ENCODE assay signal across 8 cellular contexts in the genomic region with DNA sequence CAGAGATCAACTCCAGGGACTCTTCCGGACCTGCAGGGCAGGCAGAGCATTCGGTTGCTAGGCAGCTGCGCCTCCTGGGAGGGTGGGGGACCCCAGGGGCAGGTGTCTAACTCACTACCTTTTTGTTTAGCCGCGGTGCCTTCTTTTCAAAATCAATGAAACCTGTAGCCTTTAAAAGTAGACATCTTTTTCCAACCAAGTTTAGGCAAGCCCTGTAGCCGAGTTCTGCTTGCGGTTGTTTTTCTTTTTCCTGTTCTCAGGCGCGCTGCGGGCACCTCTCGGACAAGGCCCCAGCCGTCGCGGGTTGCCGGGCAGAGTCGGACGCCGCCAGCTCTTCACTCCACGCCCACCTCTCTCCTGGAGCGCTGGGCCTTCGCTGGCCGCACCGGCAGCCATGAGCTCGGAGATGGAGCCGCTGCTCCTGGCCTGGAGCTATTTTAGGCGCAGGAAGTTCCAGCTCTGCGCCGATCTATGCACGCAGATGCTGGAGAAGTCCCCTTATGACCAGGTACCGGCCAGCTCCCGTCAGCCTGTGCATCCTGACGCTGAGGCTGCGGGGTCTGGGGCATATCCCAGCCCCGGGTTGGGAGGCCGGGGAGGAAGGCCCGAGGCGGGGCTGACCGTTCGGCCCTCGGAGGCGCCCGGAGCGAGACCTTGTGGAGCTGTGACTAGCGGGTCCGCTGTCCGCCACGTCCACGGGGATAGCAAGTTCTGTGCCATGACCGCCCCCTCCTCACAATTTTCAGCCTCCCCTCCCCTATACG. TPM values are rescaled to one million over a fixed set of nuclear protein-coding genes. Genes with fewer than 3 reads are reported as not detected.
DNase-seq lines count a peak whose midpoint lies in the region; ATAC-seq and TF ChIP-seq lines count a peak whose summit lies in the region.

A gene (plus strand): TSS at position 338 of the 764 bp plus-strand sequence. CDS start 57 bp downstream, at position 395.

- peak within 1 kb of the TSS; percentile 74 to 98 for H3K4me3 Mint-ChIP-seq in CD14-positive monocyte

- peaks cover 4 to 13% of the 10 kb centered on the region in 2 donors for H3K4me1 ChIP-seq in left lung

- peak; percentile 84 for DNase-seq in CD14-positive monocyte (ENCODE audit: low spot score)
- peak; percentile 96 for DNase-seq in NCI-H748 treated with DMSO at 0.1 percent for 48 hours (lab: John Stamatoyannopoulos, UW)
- DNase-seq in activated CD4-positive, alpha-beta T cell treated with anti-CD3 and anti-CD28 coated beads, Interleukin-2, amount 50 U/mL, for 4 hours = peak; percentile 77 to 79
- DNase-seq in dermis blood vessel endothelial cell = peak; percentile 94
- peak; percentile 92 to 95 for DNase-seq in left lung
- peak; percentile 78 for DNase-seq in stimulated activated CD4-positive, alpha-beta T cell treated with anti-CD3 and anti-CD28 coated beads, Interleukin-2, amount 100 ng/mL, for 4 hours (ENCODE audit: low read depth)

- H3K36me3 ChIP-seq in left lung = no peaks in the 10 kb centered on the region

- H3K9me3 Mint-ChIP-seq in CD14-positive monocyte = no peaks in the 10 kb centered on the region

- H3K36me3 Mint-ChIP-seq in CD14-positive monocyte = no peaks in the 10 kb centered on the region

- intact Hi-C loops in CD14-positive monocyte (cut with micrococcal nuclease) (no loop called here), left lung (cut with DNase I) (no loop called here)

- H3K27ac ChIP-seq in left lung = peak within 1 kb of the TSS; percentile 80 to 85

- H3K4me3 ChIP-seq in left lung = peak within 1 kb of the TSS; percentile 60 to 78

- TF ChIP-seq CTCF in CD14-positive monocyte (IDR thresholded peaks at IDR 0.05) (no peak), left lung (IDR thresholded peaks at IDR 0.05) (peak in 1 of 2 donors; percentile 8)

- peak within 1 kb of the TSS; percentile 96 to 99 (median 99) for H3K27ac Mint-ChIP-seq in CD14-positive monocyte

- no peaks in the 10 kb centered on the region for H3K27me3 ChIP-seq in left lung

- H3K9me3 ChIP-seq in left lung = no peaks in the 10 kb centered on the region

- peaks cover 1 to 11% (median 6%) of the 10 kb centered on the region in 3 donors for H3K27me3 Mint-ChIP-seq in CD14-positive monocyte (ENCODE audit: low read depth in 3 of 3)

- ATAC-seq in GM19395 (IDR thresholded peaks at IDR 0.05; ENCODE audit: unreplicated experiment) (peak; percentile 99), HG03558 (IDR thresholded peaks at IDR 0.05; ENCODE audit: extremely low read depth, unreplicated experiment) (peak; percentile 97), left lung (peak; percentile 100)

- peaks cover 18% of the 10 kb centered on the region for H3K4me1 Mint-ChIP-seq in CD14-positive monocyte

RNA-seq across cellular contexts. Expression of the gene that starts here (rescaled TPM):
- polyA plus RNA-seq in CD14-positive monocyte = 1 to 10 TPM; 2.3 to 3.7 TPM
- total RNA-seq in dermis blood vessel endothelial cell = 13.3 and 18.2 TPM in 2 replicates
- total RNA-seq in left lung = 10 to 100 TPM; 17.3 to 17.5 TPM

Comparison
In these comparisons a context has a peak if more than half of its experiments do, and no peak if none do; other contexts are left out.
1. Peak in every context shown above with its lines: DNase-seq, ATAC-seq, H3K4me3 ChIP-seq and H3K27ac ChIP-seq.